In genomic region chr5:124729687-124730359, GRCh38 we compare ENCODE assay signal across 13 cellular contexts. TPM values are rescaled to one million over a fixed set of nuclear protein-coding genes. Genes with fewer than 3 reads are reported as not detected.
A peak's percentile ranks its signal among the peaks of the same experiment; 100 is the strongest.
DNase-seq lines count a peak whose midpoint lies in the region; ATAC-seq, FAIRE-seq and TF ChIP-seq lines count a peak whose summit lies in the region.
"Had no signal": no experiment of that assay in that cellular context is flagged by ENCODE, and none has a peak within 500 bp of the region (broad histone marks: within the 10 kb centered on the region; RNA-seq: fewer than 3 reads in every experiment).

No MANE protein-coding gene starts in this region.

- intact Hi-C loops in Right ventricle myocardium superior (cut with DNase I) = no loop called here

- H3K36me3 ChIP-seq in cardiac muscle cell (no peaks in the 10 kb centered on the region), astrocyte (ENCODE audit: insufficient read depth, low read length) (no peaks in the 10 kb centered on the region), Peyer's patch (no peaks in the 10 kb centered on the region)
- H3K36me3 ChIP-seq: ovary had no signal

- H3K36me3 Mint-ChIP-seq in astrocyte (ENCODE audit: low read depth, unreplicated experiment) (peaks cover 1% of the 10 kb centered on the region), type B pancreatic cell (peaks cover 25% of the 10 kb centered on the region)

- no peak for ATAC-seq in Right ventricle myocardium superior (ENCODE audit: poor library complexity)
- peak; percentile 65 for ATAC-seq in HG02938 (IDR thresholded peaks at IDR 0.05; ENCODE audit: unreplicated experiment)
- ATAC-seq in HG03196 (IDR thresholded peaks at IDR 0.05; ENCODE audit: unreplicated experiment) = no peak
- no peak for ATAC-seq in HG03439 (IDR thresholded peaks at IDR 0.05; ENCODE audit: unreplicated experiment)
- ATAC-seq: activated naive CD8-positive, alpha-beta T cell treated with anti-CD3 and anti-CD28 coated beads, Interleukin-2, amount 50 U/mL, for 24 hours had no signal

- H3K27ac Mint-ChIP-seq in astrocyte (ENCODE audit: unreplicated experiment) (peak overlapping the region; percentile 14), type B pancreatic cell (no peak overlapping the region)
- H3K27ac Mint-ChIP-seq: activated CD4-positive, alpha-beta memory T cell treated with anti-CD3 and anti-CD28 coated beads, Interleukin-2, amount 10 ng/mL, durations not matched to agents 7 days and 5 days; activated naive CD8-positive, alpha-beta T cell treated with anti-CD3 and anti-CD28 coated beads, Interleukin-2, amount 50 U/mL, for 24 hours had no signal

- H3K4me3 Mint-ChIP-seq in astrocyte (ENCODE audit: unreplicated experiment) = no peak overlapping the region
- peak overlapping the region; percentile 0 for H3K4me3 Mint-ChIP-seq in type B pancreatic cell
- H3K4me3 Mint-ChIP-seq: activated CD4-positive, alpha-beta memory T cell treated with anti-CD3 and anti-CD28 coated beads, Interleukin-2, amount 10 ng/mL, durations not matched to agents 7 days and 5 days; activated naive CD8-positive, alpha-beta T cell treated with anti-CD3 and anti-CD28 coated beads, Interleukin-2, amount 50 U/mL, for 24 hours had no signal

- H3K27ac ChIP-seq in cardiac muscle cell (peak overlapping the region; percentile 47), astrocyte (ENCODE audit: low read depth, low read length) (no peak overlapping the region), Peyer's patch (no peak overlapping the region)
- H3K27ac ChIP-seq: epithelial cell of prostate, ovary had no signal

- H3K4me1 Mint-ChIP-seq in astrocyte (ENCODE audit: low read depth, unreplicated experiment) = peaks cover 44% of the 10 kb centered on the region
- H3K4me1 Mint-ChIP-seq in type B pancreatic cell (ENCODE audit: unreplicated experiment) = peaks cover 65% of the 10 kb centered on the region
- H3K4me1 Mint-ChIP-seq: activated CD4-positive, alpha-beta memory T cell treated with anti-CD3 and anti-CD28 coated beads, Interleukin-2, amount 10 ng/mL, durations not matched to agents 7 days and 5 days had no signal

- no peak overlapping the region for H3K4me3 ChIP-seq in cardiac muscle cell
- H3K4me3 ChIP-seq in astrocyte (ENCODE audit: insufficient read depth, low read depth, low read length) = no peak overlapping the region
- no peak overlapping the region for H3K4me3 ChIP-seq in Peyer's patch
- H3K4me3 ChIP-seq: ovary had no signal

- H3K9me3 ChIP-seq in cardiac muscle cell (ENCODE audit: low read depth) (no peaks in the 10 kb centered on the region), astrocyte (ENCODE audit: insufficient read depth, low read depth, low read length) (no peaks in the 10 kb centered on the region), Peyer's patch (no peaks in the 10 kb centered on the region)
- H3K9me3 ChIP-seq: ovary had no signal

- H3K4me1 ChIP-seq in cardiac muscle cell (ENCODE audit: low read depth) (peaks cover 75% of the 10 kb centered on the region), astrocyte (ENCODE audit: insufficient read depth, low read length) (peaks cover 13% of the 10 kb centered on the region), Peyer's patch (peaks cover 0 to 3% (median 0%) of the 10 kb centered on the region in 4 donors)

- H3K27me3 ChIP-seq in cardiac muscle cell (no peaks in the 10 kb centered on the region), astrocyte (ENCODE audit: insufficient read depth, low read length) (peaks cover 5% of the 10 kb centered on the region), Peyer's patch (no peaks in the 10 kb centered on the region)
- H3K27me3 ChIP-seq: ovary had no signal

- no peak overlapping the region for H3K9ac ChIP-seq in astrocyte (ENCODE audit: low read length)

- no peak for FAIRE-seq in astrocyte (lab: Jason Lieb, UNC)
- FAIRE-seq: H1 had no signal

- H3K79me2 ChIP-seq in astrocyte (ENCODE audit: insufficient read depth, low read length) = peaks cover 73% of the 10 kb centered on the region

- no peaks in the 10 kb centered on the region for H3K9me3 Mint-ChIP-seq in astrocyte (ENCODE audit: unreplicated experiment)
- no peaks in the 10 kb centered on the region for H3K9me3 Mint-ChIP-seq in type B pancreatic cell
- H3K9me3 Mint-ChIP-seq: activated CD4-positive, alpha-beta memory T cell treated with anti-CD3 and anti-CD28 coated beads, Interleukin-2, amount 10 ng/mL, durations not matched to agents 7 days and 5 days had no signal

- H4K20me1 ChIP-seq in astrocyte (ENCODE audit: insufficient read depth, low read length) = peaks cover 79% of the 10 kb centered on the region

- TF ChIP-seq CTCF in cardiac muscle cell (IDR thresholded peaks at IDR 0.05; ENCODE audit: low read depth, low read length) (no peak), astrocyte (IDR thresholded peaks at IDR 0.05; ENCODE audit: insufficient read depth, low read depth, low read length) (no peak), type B pancreatic cell (conservative IDR thresholded peaks at IDR 0.05) (no peak), Peyer's patch (IDR thresholded peaks at IDR 0.05) (no peak)

- H3K27me3 Mint-ChIP-seq in astrocyte (ENCODE audit: low read depth, unreplicated experiment) (no peaks in the 10 kb centered on the region), type B pancreatic cell (peaks cover 13% of the 10 kb centered on the region)

- peak overlapping the region; percentile 15 for H3K4me2 ChIP-seq in astrocyte (ENCODE audit: low read length)

- DNase-seq in cardiac muscle cell (ENCODE audit: low read depth in 1 of 2, low spot score in 1 of 2) (no peak), Right ventricle myocardium superior (no peak), astrocyte (ENCODE audit: low read depth) (peak; percentile 93), type B pancreatic cell (ENCODE audit: extremely low spot score, unreplicated experiment) (no peak), Peyer's patch (no peak)
- DNase-seq: activated CD4-positive, alpha-beta memory T cell treated with anti-CD3 and anti-CD28 coated beads, Interleukin-2, amount 10 ng/mL, durations not matched to agents 7 days and 5 days; activated naive CD8-positive, alpha-beta T cell treated with anti-CD3 and anti-CD28 coated beads, Interleukin-2, amount 50 U/mL, for 24 hours; ovary had no signal

- TF ChIP-seq POLR2A in Peyer's patch (IDR thresholded peaks at IDR 0.05) = no peak

- H2AFZ ChIP-seq in astrocyte (ENCODE audit: low read depth, low read length) = no peak overlapping the region

RNA-seq across cellular contexts. Expression of gene ZNF608, which starts 16.6 kb away (rescaled TPM):
- total RNA-seq in cardiac muscle cell (75.0 and 115 TPM in 2 replicates), Right ventricle myocardium superior (8.6 TPM), astrocyte (57.3 and 61.5 TPM in 2 replicates), type B pancreatic cell (ENCODE audit: low replicate concordance) (37.4 and 63.0 TPM in 2 replicates), Peyer's patch (10 to 100 TPM; 19.8 to 85.8 (median 35.3) TPM)
- polyA plus RNA-seq in cardiac muscle cell = 39.9 and 61.3 TPM in 2 replicates
- total RNA-seq: activated CD4-positive, alpha-beta memory T cell treated with anti-CD3 and anti-CD28 coated beads, Interleukin-2, amount 10 ng/mL, durations not matched to agents 7 days and 5 days had no signal
